Comparison of ENCODE assay signal across 16 cellular contexts in genomic region chr2:142791335-142791734, GRCh38.
"Had no signal": no experiment of that assay in that cellular context is flagged by ENCODE, and none has a peak within 500 bp of the region (broad histone marks: within the 10 kb centered on the region; RNA-seq: fewer than 3 reads in every experiment).

No MANE protein-coding gene starts in this region.

- H3K27me3 ChIP-seq: gastrocnemius medialis, upper lobe of right lung had no signal

- H3K4me1 ChIP-seq: gastrocnemius medialis, upper lobe of right lung had no signal

- FAIRE-seq: colon, endometrium, kidney had no signal

- H3K27ac ChIP-seq: gastrocnemius medialis, upper lobe of right lung had no signal

- DNase-seq: activated CD4-positive, alpha-beta T cell treated with anti-CD3 and anti-CD28 coated beads, Interleukin-2, amount 50 U/mL, for 1 hour; activated CD4-positive, CD25-positive, alpha-beta regulatory T cell treated with anti-CD3 and anti-CD28 coated beads, Interleukin-2, amount 50 U/mL, for 72 hours; activated CD8-positive, alpha-beta memory T cell treated with anti-CD3 and anti-CD28 coated beads, Interleukin-2, amount 50 U/mL, for 4 hours; activated naive CD4-positive, alpha-beta T cell treated with anti-CD3 and anti-CD28 coated beads for 36 hours; activated T-cell treated with anti-CD3 and anti-CD28 coated beads, Interleukin-2, amount 50 U/mL, for 4 hours; anterior cingulate cortex; central memory CD4-positive, alpha-beta T cell; gastrocnemius medialis; head of caudate nucleus; kidney; mammary epithelial cell; stimulated activated naive B cell treated with anti-CD40 and anti-IgM and Interleukin-4, amounts not matched to agents 10 μg/mL and 1 μg/mL and 100 μg/mL, for 72 hours; upper lobe of right lung had no signal

- ATAC-seq: activated T-cell treated with anti-CD3 and anti-CD28 coated beads, Interleukin-2, amount 50 U/mL, for 4 hours; gastrocnemius medialis; left lobe of liver; stimulated activated naive B cell treated with anti-CD40 and anti-IgM and Interleukin-4, amounts not matched to agents 10 μg/mL and 1 μg/mL and 100 μg/mL, for 72 hours; upper lobe of right lung had no signal

- H3K9me3 ChIP-seq: gastrocnemius medialis, upper lobe of right lung had no signal

- H3K36me3 ChIP-seq: gastrocnemius medialis, upper lobe of right lung had no signal

- H3K4me3 ChIP-seq: gastrocnemius medialis, upper lobe of right lung had no signal
